In genomic region chr7:40996330-40996729, GRCh38 we compare ENCODE assay signal across 23 cellular contexts.
"Had no signal": no experiment of that assay in that cellular context is flagged by ENCODE, and none has a peak within 500 bp of the region (broad histone marks: within the 10 kb centered on the region; RNA-seq: fewer than 3 reads in every experiment).

No MANE protein-coding gene starts in this region.

- FAIRE-seq: endothelial cell of umbilical vein had no signal

- H3K4me1 Mint-ChIP-seq: activated B cell treated with CpG ODN at 0.5 μM for 24 hours; activated CD4-positive, alpha-beta memory T cell treated with anti-CD3 and anti-CD28 coated beads, Interleukin-2, amount 10 ng/mL, durations not matched to agents 7 days and 5 days; activated naive CD8-positive, alpha-beta T cell treated with anti-CD3 and anti-CD28 coated beads, Interleukin-2, amount 10 ng/mL, durations not matched to agents 7 days and 5 days had no signal

- H3K4me3 ChIP-seq: breast epithelium, esophagus muscularis mucosa, lower lobe of right lung, tibial artery, uterus had no signal

- DNase-seq: activated B cell treated with CpG ODN at 0.5 μM for 24 hours; activated CD4-positive, alpha-beta memory T cell treated with anti-CD3 and anti-CD28 coated beads, Interleukin-2, amount 10 ng/mL, durations not matched to agents 7 days and 5 days; activated CD4-positive, alpha-beta T cell treated with anti-CD3 and anti-CD28 coated beads for 4 hours; activated naive CD4-positive, alpha-beta T cell treated with Interleukin-2 at 50 U/mL for 16 hours; activated naive CD8-positive, alpha-beta T cell treated with anti-CD3 and anti-CD28 coated beads, Interleukin-2, amount 10 ng/mL, durations not matched to agents 7 days and 5 days; activated T-cell treated with anti-CD3 and anti-CD28 coated beads, Interleukin-2, amount 50 U/mL, for 1 hour; amygdala; dermis blood vessel endothelial cell; effector memory CD4-positive, alpha-beta T cell; left cardiac atrium; lower lobe of right lung; stimulated activated CD4-positive, alpha-beta T cell treated with anti-CD3 and anti-CD28 coated beads, Interleukin-12 subunit alpha, Interleukin-12 subunit beta, amount 100 ng/mL, for 4 hours; stimulated activated CD4-positive, alpha-beta T cell treated with anti-CD3 and anti-CD28 coated beads, Interleukin-1b, Interleukin-23, amount 100 ng/mL, for 48 hours; stimulated activated CD8-positive, alpha-beta memory T cell treated with anti-CD3 and anti-CD28 coated beads, Interleukin-4, amount 100 ng/mL, for 48 hours; stimulated activated naive CD4-positive, alpha-beta T cell; T-helper 9 cell; tibial artery; uterus had no signal

- H3K9me3 Mint-ChIP-seq: activated T-helper 2 cell treated with anti-CD3 and anti-CD28 coated beads, Interferon-gamma antibody, Interleukin-2, Interleukin-4, amounts not matched to agents 10 μg/mL and 5 μg/mL and 100 μg/mL, durations not matched to agents 14 hours and 24 hours and 36 hours had no signal

- H3K27ac ChIP-seq: esophagus muscularis mucosa, lower lobe of right lung, tibial artery, uterus had no signal

- H3K4me1 ChIP-seq: breast epithelium, lower lobe of right lung, uterus had no signal

- H3K27me3 ChIP-seq: breast epithelium, esophagus muscularis mucosa, tibial artery, uterus had no signal

- H3K27ac Mint-ChIP-seq: activated B cell treated with CpG ODN at 0.5 μM for 24 hours; activated CD4-positive, alpha-beta memory T cell treated with anti-CD3 and anti-CD28 coated beads, Interleukin-2, amount 10 ng/mL, durations not matched to agents 7 days and 5 days; activated naive CD8-positive, alpha-beta T cell treated with anti-CD3 and anti-CD28 coated beads, Interleukin-2, amount 10 ng/mL, durations not matched to agents 7 days and 5 days; activated T-helper 2 cell treated with anti-CD3 and anti-CD28 coated beads, Interferon-gamma antibody, Interleukin-2, Interleukin-4, amounts not matched to agents 10 μg/mL and 5 μg/mL and 100 μg/mL, durations not matched to agents 14 hours and 24 hours and 36 hours; natural killer cell treated with Interleukin-12 subunit alpha and Interleukin-12 subunit beta and Interleukin-15 and Interleukin-18, amount 100 ng/mL, for 72 hours had no signal

- ATAC-seq: left cardiac atrium; lower lobe of right lung; natural killer cell treated with Interleukin-12 subunit alpha and Interleukin-12 subunit beta and Interleukin-15 and Interleukin-18, amount 100 ng/mL, for 72 hours had no signal

- H3K9me3 ChIP-seq: breast epithelium, esophagus muscularis mucosa, lower lobe of right lung, tibial artery, uterus had no signal

- H3K27me3 Mint-ChIP-seq: activated B cell treated with CpG ODN at 0.5 μM for 24 hours; activated CD4-positive, alpha-beta memory T cell treated with anti-CD3 and anti-CD28 coated beads, Interleukin-2, amount 10 ng/mL, durations not matched to agents 7 days and 5 days; natural killer cell treated with Interleukin-12 subunit alpha and Interleukin-12 subunit beta and Interleukin-15 and Interleukin-18, amount 100 ng/mL, for 72 hours had no signal

- H3K36me3 ChIP-seq: breast epithelium, esophagus muscularis mucosa, lower lobe of right lung, tibial artery, uterus had no signal

- H3K36me3 Mint-ChIP-seq: activated naive CD8-positive, alpha-beta T cell treated with anti-CD3 and anti-CD28 coated beads, Interleukin-2, amount 10 ng/mL, durations not matched to agents 7 days and 5 days; natural killer cell treated with Interleukin-12 subunit alpha and Interleukin-12 subunit beta and Interleukin-15 and Interleukin-18, amount 100 ng/mL, for 72 hours had no signal

- H3K4me3 Mint-ChIP-seq: activated B cell treated with CpG ODN at 0.5 μM for 24 hours; activated CD4-positive, alpha-beta memory T cell treated with anti-CD3 and anti-CD28 coated beads, Interleukin-2, amount 10 ng/mL, durations not matched to agents 7 days and 5 days; activated naive CD8-positive, alpha-beta T cell treated with anti-CD3 and anti-CD28 coated beads, Interleukin-2, amount 10 ng/mL, durations not matched to agents 7 days and 5 days; natural killer cell treated with Interleukin-12 subunit alpha and Interleukin-12 subunit beta and Interleukin-15 and Interleukin-18, amount 100 ng/mL, for 72 hours had no signal
